ENCODE assay signal across 8 cellular contexts in the genomic region with DNA sequence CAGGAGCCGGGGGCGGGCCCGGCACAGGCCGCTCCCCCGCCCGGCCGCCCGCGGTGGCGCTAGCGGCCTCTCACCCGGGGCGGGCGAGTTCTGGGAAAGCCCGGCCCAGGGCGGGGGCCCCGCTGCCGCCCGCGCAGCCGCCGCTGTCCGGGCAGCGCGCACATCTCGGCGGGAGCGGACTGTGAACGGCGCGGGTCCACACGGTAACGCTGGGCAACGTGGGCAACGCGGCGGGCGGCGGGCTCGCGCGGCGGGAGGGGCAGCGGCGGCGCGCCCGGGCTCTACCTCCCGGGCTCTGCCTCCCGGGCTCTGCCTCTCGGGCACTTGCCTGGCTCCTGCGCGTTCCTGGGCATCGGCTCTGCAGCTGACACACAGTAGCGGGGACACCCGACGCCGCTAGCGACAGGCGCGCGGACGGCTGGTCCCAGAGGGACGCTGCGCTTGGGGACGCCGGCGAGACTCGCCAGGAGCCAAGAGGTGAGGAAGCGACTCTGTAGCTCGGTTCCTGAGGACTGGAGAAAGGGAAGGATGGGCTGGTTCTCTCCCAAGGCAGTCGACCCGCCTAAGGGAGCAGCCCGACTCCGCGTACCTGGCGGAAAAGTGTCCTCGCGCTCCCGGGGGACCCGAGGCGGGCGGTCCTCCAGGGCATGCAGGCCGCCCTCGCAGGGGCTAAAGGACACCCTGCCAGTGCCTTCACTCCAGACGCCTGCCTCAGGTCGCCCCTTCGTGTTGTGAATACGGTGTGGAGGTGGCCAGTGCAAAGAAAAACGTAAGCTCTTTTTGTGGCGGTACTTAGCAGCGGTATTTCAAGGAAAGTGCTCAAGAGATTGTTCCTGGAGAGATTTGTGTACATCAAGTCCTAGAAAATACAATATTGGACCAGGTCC. TPM values are rescaled to one million over a fixed set of nuclear protein-coding genes. Genes with fewer than 3 reads are reported as not detected.
A peak's percentile ranks its signal among the peaks of the same experiment; 100 is the strongest.
DNase-seq lines count a peak whose midpoint lies in the region; ATAC-seq and TF ChIP-seq lines count a peak whose summit lies in the region.

TSS of gene PLCE1 (plus strand) at position 150 of the 887 bp plus-strand sequence. CDS start 37,116 bp downstream, outside the sequence.

- intact Hi-C loops in adrenal gland (cut with DNase I): no loop called here

- H4K20me1 ChIP-seq in hepatocyte (ENCODE audit: insufficient read depth, poor library complexity, severe bottlenecking): no peaks in the 10 kb centered on the region
- H4K20me1 ChIP-seq in Karpas-422 (ENCODE audit: insufficient read depth, low read depth, low read length): no peaks in the 10 kb centered on the region

- H2AFZ ChIP-seq in hepatocyte (peak within 1 kb of the TSS; percentile 80), Karpas-422 (ENCODE audit: low read length) (no peak within 1 kb of the TSS)

- WGBS in adrenal gland, 4 donors: 1 to 3% (median 1%) methylated on average over 11 to 92 of the region's 92 CpGs
- under 1% methylated on average over 64 of the region's 92 CpGs for WGBS in hepatocyte (ENCODE audit: low lambda C conversion rate, missing lambda C conversion rate)

- H3K4me1 ChIP-seq in adrenal gland (replicated peaks in 1 of 2): peaks cover 0 to 6% of the 10 kb centered on the region in 2 donors
- H3K4me1 ChIP-seq in hepatocyte (ENCODE audit: insufficient read depth): peaks cover 35% of the 10 kb centered on the region
- H3K4me1 ChIP-seq in Karpas-422 (ENCODE audit: low read length): no peaks in the 10 kb centered on the region

- H3K36me3 ChIP-seq in adrenal gland (replicated peaks in 1 of 2) (no peaks in the 10 kb centered on the region), hepatocyte (replicated peaks; ENCODE audit: insufficient read depth, low read depth) (no peaks in the 10 kb centered on the region), Karpas-422 (ENCODE audit: insufficient read depth, low read length) (no peaks in the 10 kb centered on the region)

- TF ChIP-seq CTCF in AG10803 (conservative IDR thresholded peaks at IDR 0.05; ENCODE audit: low read length) (no peak), adrenal gland (IDR thresholded peaks at IDR 0.05) (no peak), hepatocyte (IDR thresholded peaks at IDR 0.05; ENCODE audit: poor library complexity) (no peak)

- peak; percentile 43 for DNase-seq in AG10803 (ENCODE audit: low read depth)
- DNase-seq in NCI-H1105 treated with DMSO at 0.1 percent for 48 hours (lab: John Stamatoyannopoulos, UW): peak; percentile 50
- peak; percentile 40 to 69 (median 58) for DNase-seq in adrenal gland
- DNase-seq in hepatocyte (ENCODE audit: low spot score): peak; percentile 89
- peak; percentile 32 for DNase-seq in putamen (ENCODE audit: low spot score)
- no peak for DNase-seq in NOMO-1 treated with dmso at 0.1 percent for 144 hours (lab: John Stamatoyannopoulos, UW; ENCODE audit: unreplicated experiment)
- no peak for DNase-seq in Karpas-422

- H3K27ac ChIP-seq in adrenal gland (peak within 1 kb of the TSS in 2 of 5 donors; percentile 44 to 60), hepatocyte (peak within 1 kb of the TSS; percentile 53), Karpas-422 (ENCODE audit: low read length) (no peak within 1 kb of the TSS)

- H3K27me3 ChIP-seq in adrenal gland: peaks cover 7% of the 10 kb centered on the region
- no peaks in the 10 kb centered on the region for H3K27me3 ChIP-seq in hepatocyte
- H3K27me3 ChIP-seq in Karpas-422 (ENCODE audit: low read length): no peaks in the 10 kb centered on the region

- H3K4me2 ChIP-seq in hepatocyte: peak within 1 kb of the TSS; percentile 95
- no peak within 1 kb of the TSS for H3K4me2 ChIP-seq in Karpas-422 (ENCODE audit: low read depth, low read length, poor library complexity, severe bottlenecking)

- H3K79me2 ChIP-seq in hepatocyte (peaks cover 44% of the 10 kb centered on the region), Karpas-422 (ENCODE audit: low read length) (no peaks in the 10 kb centered on the region)

- peak within 1 kb of the TSS; percentile 78 for H3K4me3 ChIP-seq in AG10803 (ENCODE audit: low read length)
- peak within 1 kb of the TSS in 2 of 4 donors; percentile 32 to 75 for H3K4me3 ChIP-seq in adrenal gland
- H3K4me3 ChIP-seq in hepatocyte: peak within 1 kb of the TSS; percentile 48
- no peak within 1 kb of the TSS for H3K4me3 ChIP-seq in Karpas-422 (ENCODE audit: low read length)

- H3K9me3 ChIP-seq in adrenal gland (replicated peaks in 1 of 3) (no peaks in the 10 kb centered on the region), hepatocyte (ENCODE audit: low read depth) (no peaks in the 10 kb centered on the region), Karpas-422 (ENCODE audit: low read length) (no peaks in the 10 kb centered on the region)

- no peak within 1 kb of the TSS for H3K9ac ChIP-seq in Karpas-422 (ENCODE audit: low read length)

- no peaks in the 10 kb centered on the region for H3K9me2 ChIP-seq in hepatocyte (replicated peaks; ENCODE audit: insufficient read depth)
- no peaks in the 10 kb centered on the region for H3K9me2 ChIP-seq in Karpas-422 (replicated peaks; ENCODE audit: insufficient read depth, low read length)

- peak; percentile 77 for ATAC-seq in GM18868 (IDR thresholded peaks at IDR 0.05; ENCODE audit: unreplicated experiment)

- peak in 1 of 2 donors; percentile 21 for TF ChIP-seq POLR2A in adrenal gland (IDR thresholded peaks at IDR 0.05)

RNA-seq across cellular contexts. Expression of gene PLCE1, which starts in this region (rescaled TPM):
- 1 to 10 TPM; 1.1 to 4.8 (median 2.8) TPM for total RNA-seq in adrenal gland
- polyA plus RNA-seq in adrenal gland: 1 to 10 TPM in 2 of 3 donors, under 1 TPM in 1; 0.94 to 2.3 (median 1.4) TPM
- total RNA-seq in hepatocyte: 10.8 TPM in 2 replicates
- polyA plus RNA-seq in hepatocyte: 4.7 and 5.2 TPM in 2 replicates
- not detected in 2 replicates for total RNA-seq in Karpas-422 (2014; rRNA removed; shearing (Covaris generic); ENCODE audit: low replicate concordance)

Comparison
In these comparisons a context has a peak if more than half of its experiments do, and no peak if none do; other contexts are left out.
1. DNase-seq: peak in AG10803 (single experiment), NCI-H1105 treated with DMSO at 0.1 percent for 48 hours (single experiment), adrenal gland (7 of 7), hepatocyte (single experiment) and putamen (single experiment); none in NOMO-1 treated with dmso at 0.1 percent for 144 hours (single experiment) and Karpas-422 (single experiment).